12 cellular contexts compared by ENCODE assay signal in the genomic region with DNA sequence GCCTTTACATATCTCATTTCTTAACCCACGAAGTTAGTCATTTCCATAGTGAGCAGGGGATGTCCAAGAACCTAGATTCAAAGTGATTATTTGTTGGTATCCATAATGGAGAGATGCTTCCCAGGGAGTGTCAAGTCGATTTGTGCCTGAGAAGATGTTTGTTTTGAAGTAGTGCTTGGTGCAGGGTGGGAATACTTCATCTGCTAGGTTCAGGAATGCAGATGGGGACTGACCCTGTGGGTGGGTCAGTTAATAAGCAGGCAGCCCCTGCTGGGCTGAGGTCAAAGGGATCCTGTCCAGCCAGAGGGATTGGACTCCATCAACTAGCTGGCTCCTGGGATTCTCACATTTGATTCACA. TPM values are rescaled to one million over a fixed set of nuclear protein-coding genes. Genes with fewer than 3 reads are reported as not detected.
DNase-seq lines count a peak whose midpoint lies in the region; ATAC-seq, FAIRE-seq and TF ChIP-seq lines count a peak whose summit lies in the region.
"Had no signal": no experiment of that assay in that cellular context is flagged by ENCODE, and none has a peak within 500 bp of the region (broad histone marks: within the 10 kb centered on the region; RNA-seq: fewer than 3 reads in every experiment).

No MANE protein-coding gene starts in this region.

- TF ChIP-seq POLR2A in vagina (IDR thresholded peaks at IDR 0.05): no peak
- TF ChIP-seq POLR2A in GM12891 (IDR thresholded peaks at IDR 0.05; ENCODE audit: low read depth, low read length): no peak

- H3K4me3 ChIP-seq in heart right ventricle (no peak overlapping the region), parathyroid adenoma (ENCODE audit: low read depth, low read length) (no peak overlapping the region), vagina (no peak overlapping the region)

- no peak overlapping the region for H3K4me2 ChIP-seq in parathyroid adenoma (ENCODE audit: low read length)

- H3K9ac ChIP-seq in parathyroid adenoma: no peak overlapping the region

- H3K4me1 ChIP-seq in heart right ventricle (peaks cover 26 to 63% (median 49%) of the 10 kb centered on the region in 9 donors), parathyroid adenoma (peaks cover 30% of the 10 kb centered on the region), vagina (peaks cover 59% of the 10 kb centered on the region)

- H3K79me2 ChIP-seq in parathyroid adenoma: no peaks in the 10 kb centered on the region

- intact Hi-C loops in heart right ventricle (cut with DNase I): no loop called here
- intact Hi-C loops in left ventricle myocardium superior (cut with micrococcal nuclease): no loop called here
- intact Hi-C loops in vagina (cut with DNase I): no loop called here

- H3K36me3 ChIP-seq in heart right ventricle (peaks cover 0 to 25% (median 0%) of the 10 kb centered on the region in 9 donors), parathyroid adenoma (ENCODE audit: control insufficient read depth, insufficient read depth, low read length) (no peaks in the 10 kb centered on the region), vagina (no peaks in the 10 kb centered on the region)

- no peaks in the 10 kb centered on the region for H3K9me3 ChIP-seq in heart right ventricle
- no peaks in the 10 kb centered on the region for H3K9me3 ChIP-seq in parathyroid adenoma (ENCODE audit: control insufficient read depth, low read length)
- H3K9me3 ChIP-seq in vagina: no peaks in the 10 kb centered on the region

- DNase-seq in heart right ventricle (no peak), left ventricle myocardium superior (no peak), epithelial cell of prostate (ENCODE audit: low read depth, low spot score) (no peak), vagina (ENCODE audit: extremely low spot score in 2 of 2) (no peak), GM12891 (ENCODE audit: insufficient read length, low spot score) (no peak)
- DNase-seq in stimulated activated CD4-positive, alpha-beta T cell treated with anti-CD3 and anti-CD28 coated beads, Interleukin-4, amount 100 ng/mL, for 1 hour: no peak
- DNase-seq: activated CD4-positive, alpha-beta T cell treated with anti-CD3 and anti-CD28 coated beads for 36 hours; NCI-H1417; NCI-H774; stimulated activated naive B cell treated with anti-CD40 and anti-IgM and Interleukin-4, amounts not matched to agents 10 μg/mL and 1 μg/mL and 100 μg/mL, for 72 hours had no signal

- WGBS in heart right ventricle, 2 donors: 64 to 66% methylated on average over 2 of the region's 2 CpGs

- no peak for TF ChIP-seq CTCF in heart right ventricle (IDR thresholded peaks at IDR 0.05)
- no peak for TF ChIP-seq CTCF in parathyroid adenoma (IDR thresholded peaks at IDR 0.05)
- no peak for TF ChIP-seq CTCF in vagina (IDR thresholded peaks at IDR 0.05)

- no peak for FAIRE-seq in GM12891 (lab: Jason Lieb, UNC)

- no peaks in the 10 kb centered on the region for H3K27me3 ChIP-seq in heart right ventricle
- no peaks in the 10 kb centered on the region for H3K27me3 ChIP-seq in parathyroid adenoma (ENCODE audit: control insufficient read depth, insufficient read depth, low read length)
- no peaks in the 10 kb centered on the region for H3K27me3 ChIP-seq in vagina

- peak overlapping the region in 8 of 10 donors; percentile 35 to 84 (median 54) for H3K27ac ChIP-seq in heart right ventricle
- H3K27ac ChIP-seq in epithelial cell of prostate: peak overlapping the region; percentile 91
- peak overlapping the region; percentile 81 for H3K27ac ChIP-seq in parathyroid adenoma
- peak overlapping the region; percentile 37 for H3K27ac ChIP-seq in vagina

- ATAC-seq in heart right ventricle (peak in 1 of 8 donors; percentile 26), left ventricle myocardium superior (no peak), GM18502 (IDR thresholded peaks at IDR 0.05; ENCODE audit: poor library complexity, unreplicated experiment) (no peak)
- ATAC-seq: activated CD4-positive, alpha-beta T cell treated with anti-CD3 and anti-CD28 coated beads for 36 hours had no signal

- H2AFZ ChIP-seq in parathyroid adenoma: no peak overlapping the region

TF ChIP-seq in GM12891, 5 proteins besides CTCF, POLR2A, EP300 and RAD21:
- TF ChIP-seq POLR2AphosphoS5 (IDR thresholded peaks at IDR 0.05; ENCODE audit: low read depth, low read length): no peak
- TF ChIP-seq POU2F2 (IDR thresholded peaks at IDR 0.05; ENCODE audit: low read depth, low read length): no peak
- no peak for TF ChIP-seq TAF1 (IDR thresholded peaks at IDR 0.05; ENCODE audit: low read depth, low read length)
TF ChIP-seq in GM12891: peak in this region for 0.

RNA-seq across cellular contexts. Expression of a gene that starts 44.1 kb away (rescaled TPM):
- total RNA-seq in heart right ventricle (1 to 10 TPM; 1.2 to 3.7 (median 2.1) TPM), left ventricle myocardium superior (2.7 TPM), vagina (7.9 TPM)
- 1 to 10 TPM; 4.8 to 6.4 TPM for polyA plus RNA-seq in heart right ventricle
- polyA plus RNA-seq in GM12891 (2012; ENCODE audit: low read depth, missing spikeins): 3.5 TPM

Comparison
In these comparisons a context has a peak if more than half of its experiments do, and no peak if none do; other contexts are left out.
1. H3K27ac ChIP-seq: peak in every context shown above with its lines; median percentile 91 in epithelial cell of prostate; 81 in parathyroid adenoma; 54 in heart right ventricle; 37 in vagina.